Comparison of ENCODE assay signal across 8 cellular contexts in genomic region chr16:29962344-29962994, GRCh38. TPM values are rescaled to one million over a fixed set of nuclear protein-coding genes. Genes with fewer than 3 reads are reported as not detected.
DNase-seq lines count a peak whose midpoint lies in the region; ATAC-seq and TF ChIP-seq lines count a peak whose summit lies in the region.

No MANE protein-coding gene starts in this region.

- H3K4me1 Mint-ChIP-seq in osteocyte (ENCODE audit: unreplicated experiment), result peaks cover 19% of the 10 kb centered on the region

- H3K27ac Mint-ChIP-seq in osteocyte (ENCODE audit: unreplicated experiment), result peak overlapping the region; percentile 93

- H3K27ac ChIP-seq in WERI-Rb-1 (peak overlapping the region; percentile 79), foreskin keratinocyte (peak overlapping the region; percentile 58)

- DNase-seq in Right ventricle myocardium inferior (ENCODE audit: missing footprints) (no peak), cardiac septum (ENCODE audit: low spot score) (no peak), WERI-Rb-1 (no peak), foreskin keratinocyte (no peak), osteocyte (ENCODE audit: extremely low spot score, unreplicated experiment) (no peak), NCI-H1694 treated with DMSO at 0.1 percent for 48 hours (lab: John Stamatoyannopoulos, UW) (no peak), LoVo (ENCODE audit: low spot score) (no peak)

- H3K27me3 Mint-ChIP-seq in osteocyte (ENCODE audit: unreplicated experiment), result no peaks in the 10 kb centered on the region

- peak; percentile 59 for ATAC-seq in Right ventricle myocardium inferior
- ATAC-seq in foreskin keratinocyte, result peak; percentile 9
- ATAC-seq in GM21528 (IDR thresholded peaks at IDR 0.05; ENCODE audit: low FRiP score, unreplicated experiment), result no peak

- intact Hi-C loops in Right ventricle myocardium inferior (cut with DNase I), result loop anchor here (1.0 kb wide), 1 partner anchor 34 kb away; the partner anchor contains the start of gene INO80E
- intact Hi-C loops in cardiac septum (cut with DNase I), result loop anchor here (1.0 kb wide), 1 partner anchor 11 kb away; the partner anchor contains the start of gene TAOK2

- peaks cover 2% of the 10 kb centered on the region; the same call in 1 of the 2 replicates for H3K36me3 ChIP-seq in WERI-Rb-1

- H3K9me3 Mint-ChIP-seq in osteocyte (ENCODE audit: unreplicated experiment), result no peaks in the 10 kb centered on the region

- no peaks in the 10 kb centered on the region for H3K4me1 ChIP-seq in foreskin keratinocyte

- peak overlapping the region; percentile 85 for H3K4me3 Mint-ChIP-seq in osteocyte (ENCODE audit: unreplicated experiment)

- peaks cover 11% of the 10 kb centered on the region for H3K9me3 ChIP-seq in WERI-Rb-1 (ENCODE audit: severe bottlenecking)

- H3K27me3 ChIP-seq in WERI-Rb-1 (ENCODE audit: insufficient read depth, low read depth, severe bottlenecking), result no peaks in the 10 kb centered on the region
- no peaks in the 10 kb centered on the region for H3K27me3 ChIP-seq in foreskin keratinocyte

- peaks cover 2% of the 10 kb centered on the region for H3K36me3 Mint-ChIP-seq in osteocyte (ENCODE audit: unreplicated experiment)

- TF ChIP-seq CTCF in WERI-Rb-1 (IDR thresholded peaks at IDR 0.05; ENCODE audit: low read depth, low read length) (no peak), foreskin keratinocyte (conservative IDR thresholded peaks at IDR 0.05) (no peak), osteocyte (IDR thresholded peaks at IDR 0.05) (no peak)

- peak overlapping the region; percentile 48 for H3K4me3 ChIP-seq in WERI-Rb-1 (ENCODE audit: low read depth, low read length)

RNA-seq across cellular contexts. Expression of gene TMEM219, which starts 0.6 kb away (rescaled TPM):
- total RNA-seq in Right ventricle myocardium inferior, result 74.4 TPM
- 66.4 TPM for total RNA-seq in cardiac septum
- 74.1 and 86.6 TPM in 2 replicates for total RNA-seq in foreskin keratinocyte
- 104 and 119 TPM in 2 replicates for polyA plus RNA-seq in foreskin keratinocyte
- total RNA-seq in osteocyte, result 119 and 139 TPM in 2 replicates

RNA-seq across cellular contexts. Expression of gene TAOK2, which starts 11.2 kb away (rescaled TPM):
- total RNA-seq in Right ventricle myocardium inferior (32.7 TPM), cardiac septum (38.9 TPM), foreskin keratinocyte (26.5 and 27.5 TPM in 2 replicates), osteocyte (44.4 and 48.8 TPM in 2 replicates)
- 13.8 and 14.3 TPM in 2 replicates for polyA plus RNA-seq in foreskin keratinocyte

RNA-seq across cellular contexts. Expression of gene HIRIP3, which starts 32.9 kb away (rescaled TPM):
- total RNA-seq in Right ventricle myocardium inferior (20.2 TPM), cardiac septum (17.4 TPM), foreskin keratinocyte (11.9 and 13.3 TPM in 2 replicates), osteocyte (11.5 and 12.5 TPM in 2 replicates)
- 17.9 and 18.0 TPM in 2 replicates for polyA plus RNA-seq in foreskin keratinocyte

RNA-seq across cellular contexts. Expression of gene INO80E, which starts 33.6 kb away (rescaled TPM):
- total RNA-seq in Right ventricle myocardium inferior (32.4 TPM), cardiac septum (36.8 TPM), foreskin keratinocyte (71.4 and 72.3 TPM in 2 replicates), osteocyte (72.4 and 77.0 TPM in 2 replicates)
- polyA plus RNA-seq in foreskin keratinocyte, result 88.2 and 90.5 TPM in 2 replicates

RNA-seq across cellular contexts. Expression of gene KCTD13, which starts 36.4 kb away (rescaled TPM):
- 8.0 TPM for total RNA-seq in Right ventricle myocardium inferior
- total RNA-seq in cardiac septum, result 10.7 TPM
- total RNA-seq in foreskin keratinocyte, result 7.0 and 7.2 TPM in 2 replicates
- 7.5 and 8.0 TPM in 2 replicates for polyA plus RNA-seq in foreskin keratinocyte
- total RNA-seq in osteocyte, result 20.5 and 22.3 TPM in 2 replicates
